27 cellular contexts compared by ENCODE assay signal in the genomic region with DNA sequence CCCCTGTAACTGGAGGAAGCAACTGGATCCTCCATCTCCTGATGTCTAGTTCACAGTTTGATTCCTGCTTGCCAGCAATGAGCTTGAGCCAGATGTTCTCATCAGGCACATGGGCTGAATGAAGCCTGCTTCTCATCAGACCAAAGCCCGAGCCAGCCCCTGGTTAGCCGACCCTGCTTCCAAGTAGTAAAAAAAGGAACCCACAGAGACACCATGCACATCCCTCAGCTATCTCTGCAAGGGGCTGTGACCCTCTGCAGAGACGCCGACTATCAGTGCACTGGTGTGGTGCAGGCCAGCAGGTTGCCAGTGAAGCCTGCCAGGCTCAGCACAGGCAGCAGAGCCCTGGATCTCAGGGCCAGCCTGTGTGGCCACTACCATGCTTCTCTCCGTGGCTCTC.
"Had no signal": no experiment of that assay in that cellular context is flagged by ENCODE, and none has a peak within 500 bp of the region (broad histone marks: within the 10 kb centered on the region; RNA-seq: fewer than 3 reads in every experiment).

No MANE protein-coding gene starts in this region.

- H3K27ac ChIP-seq: colonic mucosa, dorsolateral prefrontal cortex, gastroesophageal sphincter, neural progenitor cell, testis, upper lobe of left lung had no signal

- H3K27me3 Mint-ChIP-seq: activated naive CD8-positive, alpha-beta T cell; activated T-cell treated with anti-CD3 and anti-CD28 coated beads, Interleukin-2, amount 50 U/mL, for 24 hours; activated T-helper 17 cell treated with anti-CD3 and anti-CD28 coated beads, Interleukin-2, amount 50 U/mL, for 72 hours; effector memory CD8-positive, alpha-beta T cell; memory B cell; stimulated activated naive B cell treated with anti-CD40 and anti-IgM and Interleukin-4, amounts not matched to agents 10 μg/mL and 1 μg/mL and 100 μg/mL, for 72 hours had no signal

- H3K36me3 ChIP-seq: colonic mucosa had no signal

- H3K9ac ChIP-seq: neural progenitor cell had no signal

- H3K4me1 ChIP-seq: colonic mucosa had no signal

- H3K4me3 Mint-ChIP-seq: activated T-helper 17 cell treated with anti-CD3 and anti-CD28 coated beads, Interleukin-2, amount 50 U/mL, for 72 hours; effector memory CD8-positive, alpha-beta T cell; memory B cell; neural progenitor cell; stimulated activated naive B cell treated with anti-CD40 and anti-IgM and Interleukin-4, amounts not matched to agents 10 μg/mL and 1 μg/mL and 100 μg/mL, for 72 hours; WTC11 had no signal

- H3K27me3 ChIP-seq: colonic mucosa, dorsolateral prefrontal cortex, gastroesophageal sphincter, testis, upper lobe of left lung had no signal

- H3K27ac Mint-ChIP-seq: activated naive CD8-positive, alpha-beta T cell; memory B cell; neural progenitor cell; stimulated activated naive B cell treated with anti-CD40 and anti-IgM and Interleukin-4, amounts not matched to agents 10 μg/mL and 1 μg/mL and 100 μg/mL, for 72 hours had no signal

- H3K9me3 Mint-ChIP-seq: activated T-cell treated with anti-CD3 and anti-CD28 coated beads, Interleukin-2, amount 50 U/mL, for 24 hours; activated T-helper 17 cell treated with anti-CD3 and anti-CD28 coated beads, Interleukin-2, amount 50 U/mL, for 72 hours; effector memory CD8-positive, alpha-beta T cell; neural progenitor cell; WTC11 had no signal

- H3K4me2 ChIP-seq: neural progenitor cell had no signal

- H3K4me3 ChIP-seq: colonic mucosa, dorsolateral prefrontal cortex, gastroesophageal sphincter, neural progenitor cell, testis, upper lobe of left lung had no signal

- H3K9me3 ChIP-seq: colonic mucosa, gastroesophageal sphincter, testis, upper lobe of left lung had no signal

- ATAC-seq: activated T-helper 17 cell treated with anti-CD3 and anti-CD28 coated beads, Interleukin-2, amount 50 U/mL, for 72 hours; effector memory CD8-positive, alpha-beta T cell; esophagus mucosa; gastroesophageal sphincter; left cardiac atrium; sciatic nerve; stimulated activated naive B cell treated with anti-CD40 and anti-IgM and Interleukin-4, amounts not matched to agents 10 μg/mL and 1 μg/mL and 100 μg/mL, for 72 hours; WTC11 had no signal

- DNase-seq: activated CD4-positive, alpha-beta T cell treated with anti-CD3 and anti-CD28 coated beads, Interleukin-2, amount 50 U/mL, for 4 hours; activated CD8-positive, alpha-beta memory T cell treated with anti-CD3 and anti-CD28 coated beads for 24 hours; activated CD8-positive, alpha-beta memory T cell treated with anti-CD3 and anti-CD28 coated beads, Interleukin-2, amount 50 U/mL, for 4 hours; activated naive CD4-positive, alpha-beta T cell; activated T-cell treated with anti-CD3 and anti-CD28 coated beads, Interleukin-2, amount 50 U/mL, for 24 hours; amniotic stem cell; colonic mucosa; dorsolateral prefrontal cortex; effector memory CD8-positive, alpha-beta T cell; head of caudate nucleus; left cardiac atrium; posterior cingulate gyrus; small intestine; stimulated activated CD4-positive, alpha-beta T cell treated with anti-CD3 and anti-CD28 coated beads, Interleukin-15, amount 100 ng/mL, for 24 hours; stimulated activated naive B cell treated with anti-CD40 and anti-IgM and Interleukin-4, amounts not matched to agents 10 μg/mL and 1 μg/mL and 100 μg/mL, for 72 hours; T1000; testis; upper lobe of left lung had no signal

- FAIRE-seq: islet of Langerhans, small intestine had no signal
